In genomic region chr16:17340804-17341203, GRCh38 we compare ENCODE assay signal across 1 cellular context.
TF ChIP-seq lines count a peak whose summit lies in the region.

No MANE protein-coding gene starts in this region.

TF ChIP-seq in IMR-90, 13 proteins besides CTCF, POLR2A, EP300 and RAD21 (continued from another document):
- TF ChIP-seq MXI1 (IDR thresholded peaks at IDR 0.05; ENCODE audit: borderline replicate concordance, low read depth, low read length) = no peak
- TF ChIP-seq BHLHE40 (IDR thresholded peaks at IDR 0.05; ENCODE audit: low read depth, low read length) = no peak
- TF ChIP-seq SMC3 (IDR thresholded peaks at IDR 0.05; ENCODE audit: low read depth, low read length) = no peak
- TF ChIP-seq ELK1 (IDR thresholded peaks at IDR 0.05; ENCODE audit: borderline replicate concordance, low read depth, low read length) = no peak
- no peak for TF ChIP-seq RCOR1 (IDR thresholded peaks at IDR 0.05; ENCODE audit: insufficient replicate concordance, low read length)
- no peak for TF ChIP-seq MAFK (IDR thresholded peaks at IDR 0.05; ENCODE audit: low read depth, low read length)
- no peak for TF ChIP-seq FOS (IDR thresholded peaks at IDR 0.05; ENCODE audit: low read depth, low read length)
- no peak for TF ChIP-seq CEBPB (IDR thresholded peaks at IDR 0.05; ENCODE audit: low read depth, low read length)
- TF ChIP-seq NFE2L2 (IDR thresholded peaks at IDR 0.05; ENCODE audit: low read depth, low read length) = no peak
- TF ChIP-seq CHD1 (IDR thresholded peaks at IDR 0.05; ENCODE audit: low read depth, low read length) = no peak
